Comparison of ENCODE assay signal across 12 cellular contexts in genomic region chr13:91904005-91904404, GRCh38.
DNase-seq lines count a peak whose midpoint lies in the region; ATAC-seq and TF ChIP-seq lines count a peak whose summit lies in the region.
"Had no signal": no experiment of that assay in that cellular context is flagged by ENCODE, and none has a peak within 500 bp of the region (broad histone marks: within the 10 kb centered on the region; RNA-seq: fewer than 3 reads in every experiment).

No MANE protein-coding gene starts in this region.

- no peak overlapping the region for H2AFZ ChIP-seq in H9 (ENCODE audit: low read length)

- H2BK5ac ChIP-seq in H9 (ENCODE audit: insufficient read length, low read length) = no peak overlapping the region

- no peaks in the 10 kb centered on the region; the same call in 1 of the 2 replicates for H3K27me3 Mint-ChIP-seq in H9 (ENCODE audit: low read depth)

- no peak overlapping the region for H3K56ac ChIP-seq in H9 (ENCODE audit: insufficient read length, low read depth, low read length)

- H3K4me1 Mint-ChIP-seq in H9 = no peaks in the 10 kb centered on the region

- no peak overlapping the region for H3K18ac ChIP-seq in H9 (ENCODE audit: insufficient read length, low read depth, low read length)

- DNase-seq in NOMO-1 treated with dmso at 0.1 percent for 144 hours (lab: John Stamatoyannopoulos, UW; ENCODE audit: unreplicated experiment) (no peak), NK-92 (lab: John Stamatoyannopoulos, UW; ENCODE audit: unreplicated experiment) (no peak), NCI-H524 treated with DMSO at 0.1 percent for 48 hours (lab: John Stamatoyannopoulos, UW) (no peak), H9 (no peak)
- DNase-seq: aorta; effector memory CD4-positive, alpha-beta T cell; left ventricle myocardium inferior had no signal

- H2BK20ac ChIP-seq in H9 (ENCODE audit: low read depth, low read length, poor library complexity, severe bottlenecking) = no peak overlapping the region

- H4K20me1 ChIP-seq in BLaER1 (no peaks in the 10 kb centered on the region), H9 (ENCODE audit: control insufficient read depth, insufficient read depth, insufficient read length) (no peaks in the 10 kb centered on the region)

- H3K27ac Mint-ChIP-seq in H9 = no peak overlapping the region

- peaks cover 13% of the 10 kb centered on the region for H3K4me1 ChIP-seq in BLaER1
- H3K4me1 ChIP-seq in H9 (ENCODE audit: insufficient read depth, low read length) = no peaks in the 10 kb centered on the region
- H3K4me1 ChIP-seq: left ventricle myocardium inferior had no signal

- no peak overlapping the region for H3K4me3 ChIP-seq in BLaER1
- H3K4me3 ChIP-seq: K562, left ventricle myocardium inferior had no signal

- no peak overlapping the region for H2BK12ac ChIP-seq in H9 (ENCODE audit: insufficient read length, low read depth, low read length)

- ATAC-seq in GM19438 (IDR thresholded peaks at IDR 0.05; ENCODE audit: low read depth, unreplicated experiment) (peak; percentile 80), HG02798 (IDR thresholded peaks at IDR 0.05; ENCODE audit: poor library complexity, unreplicated experiment) (peak; percentile 89), HG03457 (IDR thresholded peaks at IDR 0.05; ENCODE audit: unreplicated experiment) (peak; percentile 96)
- ATAC-seq: K562 had no signal

- H4K8ac ChIP-seq in H9 (replicated peaks; ENCODE audit: insufficient read length, low read depth, low read length) = no peak overlapping the region

- H3K36me3 ChIP-seq in BLaER1 = no peaks in the 10 kb centered on the region
- H3K36me3 ChIP-seq: left ventricle myocardium inferior had no signal

- no peak overlapping the region for H3K23ac ChIP-seq in H9 (ENCODE audit: insufficient read length, low read depth, low read length)

- no peaks in the 10 kb centered on the region for H3K36me3 Mint-ChIP-seq in H9 (ENCODE audit: insufficient read depth in 1 of 3, low read depth in 3 of 3)

- no peak for TF ChIP-seq CTCF in H9 (conservative IDR thresholded peaks at IDR 0.05)

- H3K79me2 ChIP-seq in H9 (ENCODE audit: insufficient read depth, low read length) = no peaks in the 10 kb centered on the region

- H3K4me3 Mint-ChIP-seq in H9 = no peak overlapping the region

- H3T11ph ChIP-seq in H9 (ENCODE audit: low read length) = no peak overlapping the region

- no peak overlapping the region for H4K91ac ChIP-seq in H9 (ENCODE audit: insufficient read length, low read depth, low read length)

- H3K27ac ChIP-seq in BLaER1 (no peak overlapping the region), H9 (ENCODE audit: insufficient read length, low read depth, low read length) (no peak overlapping the region)
- H3K27ac ChIP-seq: left ventricle myocardium inferior had no signal

- H4K5ac ChIP-seq in H9 (ENCODE audit: insufficient read length, low read depth, low read length) = no peak overlapping the region

- peak overlapping the region; percentile 25 for H3K4me2 ChIP-seq in BLaER1
- no peak overlapping the region for H3K4me2 ChIP-seq in H9 (ENCODE audit: insufficient read depth, insufficient read length, low read length)

- H2BK15ac ChIP-seq in H9 (ENCODE audit: low read depth, low read length) = no peak overlapping the region

- H3K27me3 ChIP-seq in BLaER1 = no peaks in the 10 kb centered on the region
- no peaks in the 10 kb centered on the region for H3K27me3 ChIP-seq in H9 (ENCODE audit: insufficient read depth, low read length)

- no peaks in the 10 kb centered on the region for H3K9me3 ChIP-seq in BLaER1
- H3K9me3 ChIP-seq in H9 (ENCODE audit: control insufficient read depth, low read depth, low read length) = no peaks in the 10 kb centered on the region
- H3K9me3 ChIP-seq: left ventricle myocardium inferior had no signal

- H3K14ac ChIP-seq in H9 (ENCODE audit: insufficient read depth, low read length) = no peak overlapping the region

- no CpG with 5 or more reads among the region's 1 CpG for WGBS in H9 (ENCODE audit: extremely low coverage, insufficient read length, low lambda C conversion rate)

- H2AK5ac ChIP-seq in H9 (ENCODE audit: insufficient read length, low read length) = no peak overlapping the region

- H3K9ac ChIP-seq in BLaER1 = no peak overlapping the region
- no peak overlapping the region for H3K9ac ChIP-seq in H9 (ENCODE audit: extremely low read depth, insufficient read length, low read length)

- H3K9me3 Mint-ChIP-seq in H9 = no peaks in the 10 kb centered on the region; a peak in 1 of 5 replicates

- H3K4ac ChIP-seq in H9 (ENCODE audit: low read depth, low read length) = no peak overlapping the region

- H2BK120ac ChIP-seq in H9 (ENCODE audit: low read depth, low read length, poor library complexity, severe bottlenecking) = no peak overlapping the region

- no peaks in the 10 kb centered on the region for H3K79me1 ChIP-seq in H9 (ENCODE audit: insufficient read depth, low read depth, low read length, poor library complexity, severe bottlenecking)

- no peaks in the 10 kb centered on the region for H3K23me2 ChIP-seq in H9 (ENCODE audit: insufficient read length, low read depth, low read length, poor library complexity, severe bottlenecking)
